ENCODE assay signal across 24 cellular contexts in genomic region chr10:79418886-79419595, GRCh38. TPM values are rescaled to one million over a fixed set of nuclear protein-coding genes. Genes with fewer than 3 reads are reported as not detected.
A peak's percentile ranks its signal among the peaks of the same experiment; 100 is the strongest.
DNase-seq lines count a peak whose midpoint lies in the region; ATAC-seq, FAIRE-seq and TF ChIP-seq lines count a peak whose summit lies in the region.
"Had no signal": no experiment of that assay in that cellular context is flagged by ENCODE, and none has a peak within 500 bp of the region (broad histone marks: within the 10 kb centered on the region; RNA-seq: fewer than 3 reads in every experiment).

No MANE protein-coding gene starts in this region.

- no peaks in the 10 kb centered on the region for H3K9me3 ChIP-seq in kidney (ENCODE audit: control insufficient read depth in 1 of 2, low read length in 2 of 2)
- H3K9me3 ChIP-seq: BE2C, breast epithelium, thoracic aorta had no signal

- H3K27ac Mint-ChIP-seq in stimulated activated naive CD8-positive, alpha-beta T cell treated with anti-CD3 and anti-CD28 coated beads, Interleukin-15, amount 100 ng/mL, for 72 hours: no peak overlapping the region
- no peak overlapping the region for H3K27ac Mint-ChIP-seq in type B pancreatic cell
- H3K27ac Mint-ChIP-seq: activated B cell treated with CpG ODN at 0.5 μM for 24 hours; activated naive CD4-positive, alpha-beta T cell treated with anti-CD3 and anti-CD28 coated beads for 36 hours; activated T-helper 1 cell treated with anti-CD3 and anti-CD28 coated beads, Interleukin-12 subunit alpha, Interleukin-12 subunit beta, Interleukin-2, Interleukin-4 antibody, amounts not matched to agents 30 ng/mL and 10 ng/mL and 1 ng/mL, durations not matched to agents 14 hours and 24 hours and 36 hours had no signal

- no peaks in the 10 kb centered on the region for H3K27me3 Mint-ChIP-seq in stimulated activated naive CD8-positive, alpha-beta T cell treated with anti-CD3 and anti-CD28 coated beads, Interleukin-15, amount 100 ng/mL, for 72 hours
- no peaks in the 10 kb centered on the region for H3K27me3 Mint-ChIP-seq in type B pancreatic cell
- H3K27me3 Mint-ChIP-seq: activated B cell treated with CpG ODN at 0.5 μM for 24 hours, naive B cell had no signal

- no peak overlapping the region for H3K9ac ChIP-seq in kidney (ENCODE audit: low read length in 2 of 2)

- no peak for DNase-seq in stimulated activated naive CD8-positive, alpha-beta T cell treated with anti-CD3 and anti-CD28 coated beads, Interleukin-15, Interleukin-2, amounts not matched to agents 100 U/mL and 50 U/mL, for 24 hours
- DNase-seq in stimulated activated naive CD8-positive, alpha-beta T cell treated with anti-CD3 and anti-CD28 coated beads, Interleukin-15, amount 100 ng/mL, for 72 hours: no peak
- peak; percentile 54 for DNase-seq in kidney
- DNase-seq in posterior vena cava (ENCODE audit: low spot score): peak; percentile 68
- no peak for DNase-seq in activated CD8-positive, alpha-beta memory T cell treated with anti-CD3 and anti-CD28 coated beads for 24 hours
- no peak for DNase-seq in NCI-H2196 (lab: John Stamatoyannopoulos, UW; ENCODE audit: unreplicated experiment)
- no peak for DNase-seq in type B pancreatic cell (ENCODE audit: extremely low spot score, unreplicated experiment)
- DNase-seq: activated B cell treated with CpG ODN at 0.5 μM for 24 hours; activated naive CD4-positive, alpha-beta T cell treated with anti-CD3 and anti-CD28 coated beads for 36 hours; BE2C; foreskin keratinocyte; naive B cell; NCI-H1694 treated with DMSO at 0.1 percent for 48 hours; NCI-H526 treated with DMSO at 0.1 percent for 48 hours; retina; SIG-M5; stimulated activated CD4-positive, alpha-beta T cell treated with anti-CD3 and anti-CD28 coated beads, Interleukin-12 subunit alpha, Interleukin-12 subunit beta, amount 100 ng/mL, for 4 hours; stimulated activated CD4-positive, alpha-beta T cell treated with anti-CD3 and anti-CD28 coated beads, Interleukin-4, amount 100 ng/mL, for 1 hour had no signal

- no peak for FAIRE-seq in kidney (lab: Jason Lieb, UNC)

- no peaks in the 10 kb centered on the region for H3K4me1 Mint-ChIP-seq in stimulated activated naive CD8-positive, alpha-beta T cell treated with anti-CD3 and anti-CD28 coated beads, Interleukin-15, amount 100 ng/mL, for 72 hours
- H3K4me1 Mint-ChIP-seq in type B pancreatic cell (ENCODE audit: unreplicated experiment): peaks cover 29% of the 10 kb centered on the region

- no peak overlapping the region for H3K4me3 ChIP-seq in kidney (ENCODE audit: low read length in 2 of 2)
- H3K4me3 ChIP-seq: breast epithelium, coronary artery, thoracic aorta had no signal

- ATAC-seq in stimulated activated naive CD8-positive, alpha-beta T cell treated with anti-CD3 and anti-CD28 coated beads, Interleukin-15, Interleukin-2, amounts not matched to agents 100 U/mL and 50 U/mL, for 24 hours: peak; percentile 16
- ATAC-seq in stimulated activated naive CD8-positive, alpha-beta T cell treated with anti-CD3 and anti-CD28 coated beads, Interleukin-15, amount 100 ng/mL, for 72 hours: no peak
- ATAC-seq in HG02852 (IDR thresholded peaks at IDR 0.05; ENCODE audit: unreplicated experiment): no peak
- ATAC-seq: esophagus mucosa, foreskin keratinocyte had no signal

- H3K4me1 ChIP-seq in kidney (ENCODE audit: control insufficient read depth in 1 of 2, insufficient read depth in 1 of 2, low read depth in 1 of 2, low read length in 2 of 2): peaks cover 0 to 6% of the 10 kb centered on the region in 2 donors
- H3K4me1 ChIP-seq: foreskin keratinocyte had no signal

- H3K4me3 Mint-ChIP-seq in stimulated activated naive CD8-positive, alpha-beta T cell treated with anti-CD3 and anti-CD28 coated beads, Interleukin-15, amount 100 ng/mL, for 72 hours: no peak overlapping the region
- H3K4me3 Mint-ChIP-seq in type B pancreatic cell: no peak overlapping the region
- H3K4me3 Mint-ChIP-seq: activated B cell treated with CpG ODN at 0.5 μM for 24 hours; activated naive CD4-positive, alpha-beta T cell treated with anti-CD3 and anti-CD28 coated beads for 36 hours; activated T-helper 1 cell treated with anti-CD3 and anti-CD28 coated beads, Interleukin-12 subunit alpha, Interleukin-12 subunit beta, Interleukin-2, Interleukin-4 antibody, amounts not matched to agents 30 ng/mL and 10 ng/mL and 1 ng/mL, durations not matched to agents 14 hours and 24 hours and 36 hours; naive B cell had no signal

- no peaks in the 10 kb centered on the region for H3K36me3 Mint-ChIP-seq in type B pancreatic cell
- H3K36me3 Mint-ChIP-seq: naive B cell had no signal

- no peaks in the 10 kb centered on the region for H3K9me3 Mint-ChIP-seq in stimulated activated naive CD8-positive, alpha-beta T cell treated with anti-CD3 and anti-CD28 coated beads, Interleukin-15, amount 100 ng/mL, for 72 hours
- no peaks in the 10 kb centered on the region for H3K9me3 Mint-ChIP-seq in type B pancreatic cell
- H3K9me3 Mint-ChIP-seq: activated B cell treated with CpG ODN at 0.5 μM for 24 hours; activated naive CD4-positive, alpha-beta T cell treated with anti-CD3 and anti-CD28 coated beads for 36 hours; activated T-helper 1 cell treated with anti-CD3 and anti-CD28 coated beads, Interleukin-12 subunit alpha, Interleukin-12 subunit beta, Interleukin-2, Interleukin-4 antibody, amounts not matched to agents 30 ng/mL and 10 ng/mL and 1 ng/mL, durations not matched to agents 14 hours and 24 hours and 36 hours; naive B cell had no signal

- H3K36me3 ChIP-seq in kidney (ENCODE audit: control insufficient read depth in 1 of 2, insufficient read depth in 2 of 2, low read length in 2 of 2): peaks cover 0 to 3% of the 10 kb centered on the region in 2 donors
- H3K36me3 ChIP-seq: BE2C, breast epithelium had no signal

- intact Hi-C loops in kidney (cut with DNase I) (no loop called here), posterior vena cava (cut with DNase I) (loop anchor here in 1 of 2 donors (5.0 kb wide), 1 partner anchor 1112 kb away; no protein-coding TSS in a partner anchor)

- no peak overlapping the region for H3K27ac ChIP-seq in kidney (ENCODE audit: low read depth in 2 of 2, low read length in 2 of 2)
- H3K27ac ChIP-seq: foreskin keratinocyte, thoracic aorta had no signal

- no peak for TF ChIP-seq CTCF in kidney (IDR thresholded peaks at IDR 0.05; ENCODE audit: borderline replicate concordance, extremely low read depth, insufficient read depth)
- no peak for TF ChIP-seq CTCF in type B pancreatic cell (conservative IDR thresholded peaks at IDR 0.05)

RNA-seq across cellular contexts. Expression of gene ZCCHC24, which starts 26.4 kb away (rescaled TPM):
- total RNA-seq in kidney: 21.3 TPM
- 8.4 TPM for polyA plus RNA-seq in kidney (ENCODE audit: insufficient read depth, low read depth, low replicate concordance)
- total RNA-seq in posterior vena cava: 100 to 1,000 TPM; 113 to 125 TPM
- 2.7 and 29.1 TPM in 2 replicates for total RNA-seq in type B pancreatic cell (ENCODE audit: low replicate concordance)

Comparison
In these comparisons a context has a peak if more than half of its experiments do, and no peak if none do; other contexts are left out.
1. DNase-seq: peak in kidney (single experiment) and posterior vena cava (single experiment); none in stimulated activated naive CD8-positive, alpha-beta T cell treated with anti-CD3 and anti-CD28 coated beads, Interleukin-15, Interleukin-2, amounts not matched to agents 100 U/mL and 50 U/mL, for 24 hours (single experiment), stimulated activated naive CD8-positive, alpha-beta T cell treated with anti-CD3 and anti-CD28 coated beads, Interleukin-15, amount 100 ng/mL, for 72 hours (0 of 2), activated CD8-positive, alpha-beta memory T cell treated with anti-CD3 and anti-CD28 coated beads for 24 hours (single experiment), NCI-H2196 (single experiment) and type B pancreatic cell (single experiment).